7 cellular contexts compared by ENCODE assay signal in the genomic region with DNA sequence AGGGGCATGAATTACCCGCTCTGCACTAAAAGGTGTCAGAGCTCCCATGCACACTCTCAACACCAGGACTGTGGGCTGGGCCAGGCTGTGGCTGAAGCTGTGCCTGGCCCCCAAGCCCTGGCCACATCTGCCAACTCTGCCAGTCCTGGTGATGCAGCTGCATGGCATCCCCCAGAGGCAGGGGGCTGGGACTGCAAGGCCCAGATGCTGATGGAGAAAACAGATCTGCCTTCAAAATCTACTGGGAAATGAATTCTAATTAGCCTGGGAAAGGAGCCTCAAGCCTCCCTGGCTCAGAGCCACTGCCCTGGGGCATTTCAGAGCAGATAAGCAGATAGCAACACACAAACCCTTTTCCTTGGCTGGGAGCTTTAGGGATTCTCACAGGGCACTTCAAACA.
DNase-seq lines count a peak whose midpoint lies in the region; ATAC-seq, FAIRE-seq and TF ChIP-seq lines count a peak whose summit lies in the region.
"Had no signal": no experiment of that assay in that cellular context is flagged by ENCODE, and none has a peak within 500 bp of the region (broad histone marks: within the 10 kb centered on the region; RNA-seq: fewer than 3 reads in every experiment).

No MANE protein-coding gene starts in this region.

- no peak for FAIRE-seq in HTR-8/SVneo (lab: Jason Lieb, UNC)

- DNase-seq in HTR-8/SVneo (ENCODE audit: insufficient read length, low spot score) = peak; percentile 53
- DNase-seq: T-cell had no signal

- ATAC-seq in GM21367 (IDR thresholded peaks at IDR 0.05; ENCODE audit: unreplicated experiment) = no peak
- ATAC-seq in GM19395 (IDR thresholded peaks at IDR 0.05; ENCODE audit: unreplicated experiment) = no peak
- no peak for ATAC-seq in HG03342 (IDR thresholded peaks at IDR 0.05; ENCODE audit: unreplicated experiment)
- ATAC-seq: T-cell had no signal

- H3K27ac ChIP-seq in 22Rv1 (no peak overlapping the region), angular gyrus (ENCODE audit: low read depth, low read length) (peak overlapping the region; percentile 60)

- peak; percentile 53 for TF ChIP-seq CTCF in 22Rv1 (IDR thresholded peaks at IDR 0.05)
